ENCODE assay signal across 8 cellular contexts in the genomic region with DNA sequence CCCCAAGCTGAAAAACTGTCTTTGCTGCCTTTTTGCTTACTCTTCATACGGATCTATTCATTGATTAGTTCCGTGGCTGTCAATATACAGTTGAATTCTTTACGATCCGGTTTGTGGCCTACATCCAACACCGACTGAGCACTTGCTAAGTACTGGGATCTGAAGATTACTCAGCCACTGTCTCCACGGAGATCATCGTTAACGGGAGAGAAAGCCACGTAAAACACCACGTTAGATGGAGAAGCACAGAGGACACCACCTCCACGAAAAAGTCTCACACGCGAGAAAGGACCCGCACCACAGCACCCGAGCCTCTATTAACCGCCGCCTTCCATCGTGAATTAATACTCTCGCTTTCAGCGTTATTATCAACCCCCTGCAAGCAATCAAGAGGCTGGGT. TPM values are rescaled to one million over a fixed set of nuclear protein-coding genes. Genes with fewer than 3 reads are reported as not detected.
DNase-seq lines count a peak whose midpoint lies in the region; ATAC-seq and TF ChIP-seq lines count a peak whose summit lies in the region.

No MANE protein-coding gene starts in this region.

- peaks cover 32% of the 10 kb centered on the region for H3K36me3 ChIP-seq in RWPE2 (ENCODE audit: low read depth)

- peak overlapping the region; percentile 99 for H3K27ac Mint-ChIP-seq in activated CD4-positive, alpha-beta T cell treated with anti-CD3 and anti-CD28 coated beads, Interleukin-2, amount 10 ng/mL, durations not matched to agents 24 days and 14 days
- H3K27ac Mint-ChIP-seq in nephron: peak overlapping the region; percentile 97 to 99 (median 98)

- intact Hi-C loops in activated CD4-positive, alpha-beta T cell treated with anti-CD3 and anti-CD28 coated beads, Interleukin-2, amount 10 ng/mL, durations not matched to agents 24 days and 14 days (cut with micrococcal nuclease): loop anchor here (5.0 to 10.0 kb wide), 3 partner anchors 169 to 1322 kb away; a partner anchor contains a TSS

- no peak for DNase-seq in activated CD4-positive, alpha-beta T cell treated with anti-CD3 and anti-CD28 coated beads, Interleukin-2, amount 10 ng/mL, durations not matched to agents 24 days and 14 days
- DNase-seq in activated CD4-positive, alpha-beta T cell treated with anti-CD3 and anti-CD28 coated beads, Interleukin-2, amount 50 U/mL, for 48 hours: no peak
- DNase-seq in RWPE2 (ENCODE audit: low spot score): no peak
- DNase-seq in epithelial cell of prostate (ENCODE audit: low read depth, low spot score): no peak
- no peak for DNase-seq in activated effector memory CD4-positive, alpha-beta T cell treated with Interleukin-2 at 50 U/mL for 16 hours

- ATAC-seq in RWPE2 (ENCODE audit: low read depth) (no peak), HG03159 (IDR thresholded peaks at IDR 0.05; ENCODE audit: unreplicated experiment) (no peak)
- no peak for ATAC-seq in activated CD4-positive, CD25-positive, alpha-beta regulatory T cell treated with anti-CD3 and anti-CD28 coated beads, Interleukin-2, amount 50 U/mL, for 24 hours

- no peaks in the 10 kb centered on the region for H3K9me3 ChIP-seq in RWPE2 (ENCODE audit: severe bottlenecking)

- no peaks in the 10 kb centered on the region for H3K27me3 Mint-ChIP-seq in activated CD4-positive, alpha-beta T cell treated with anti-CD3 and anti-CD28 coated beads, Interleukin-2, amount 10 ng/mL, durations not matched to agents 24 days and 14 days
- H3K27me3 Mint-ChIP-seq in nephron (ENCODE audit: low read depth): no peaks in the 10 kb centered on the region

- peaks cover 18% of the 10 kb centered on the region for H3K36me3 Mint-ChIP-seq in activated CD4-positive, alpha-beta T cell treated with anti-CD3 and anti-CD28 coated beads, Interleukin-2, amount 10 ng/mL, durations not matched to agents 24 days and 14 days (ENCODE audit: low read depth)
- peaks cover 14% of the 10 kb centered on the region for H3K36me3 Mint-ChIP-seq in nephron (ENCODE audit: low read depth)

- peaks cover 9% of the 10 kb centered on the region for H3K4me1 ChIP-seq in RWPE2 (ENCODE audit: insufficient read depth, poor library complexity, severe bottlenecking)

- peaks cover 26% of the 10 kb centered on the region for H3K4me1 Mint-ChIP-seq in activated CD4-positive, alpha-beta T cell treated with anti-CD3 and anti-CD28 coated beads, Interleukin-2, amount 10 ng/mL, durations not matched to agents 24 days and 14 days
- peaks cover 31% of the 10 kb centered on the region for H3K4me1 Mint-ChIP-seq in nephron

- H3K4me3 Mint-ChIP-seq in activated CD4-positive, alpha-beta T cell treated with anti-CD3 and anti-CD28 coated beads, Interleukin-2, amount 10 ng/mL, durations not matched to agents 24 days and 14 days: peak overlapping the region; percentile 97
- peak overlapping the region; percentile 93 to 97 (median 95) for H3K4me3 Mint-ChIP-seq in nephron

- H3K4me3 ChIP-seq in RWPE2 (ENCODE audit: severe bottlenecking): peak overlapping the region; percentile 96

- TF ChIP-seq CTCF in RWPE2 (IDR thresholded peaks at IDR 0.05; ENCODE audit: poor library complexity, severe bottlenecking): no peak
- TF ChIP-seq CTCF in nephron (IDR thresholded peaks at IDR 0.05; ENCODE audit: unreplicated experiment in 3 of 3): no peak

- H3K9me3 Mint-ChIP-seq in activated CD4-positive, alpha-beta T cell treated with anti-CD3 and anti-CD28 coated beads, Interleukin-2, amount 10 ng/mL, durations not matched to agents 24 days and 14 days: no peaks in the 10 kb centered on the region
- no peaks in the 10 kb centered on the region for H3K9me3 Mint-ChIP-seq in nephron

- H3K27ac ChIP-seq in RWPE2 (ENCODE audit: poor library complexity, severe bottlenecking) (peak overlapping the region; percentile 45), epithelial cell of prostate (peak overlapping the region; percentile 75)

- no peaks in the 10 kb centered on the region for H3K27me3 ChIP-seq in RWPE2 (ENCODE audit: insufficient read depth, poor library complexity, severe bottlenecking)

RNA-seq across cellular contexts. Expression of a gene that starts 0.7 kb away (rescaled TPM):
- 35.2 and 36.2 TPM in 2 replicates for total RNA-seq in activated CD4-positive, alpha-beta T cell treated with anti-CD3 and anti-CD28 coated beads, Interleukin-2, amount 10 ng/mL, durations not matched to agents 24 days and 14 days

RNA-seq across cellular contexts. Expression of a gene that starts 1.0 kb away (rescaled TPM):
- 14.2 and 15.9 TPM in 2 replicates for total RNA-seq in activated CD4-positive, alpha-beta T cell treated with anti-CD3 and anti-CD28 coated beads, Interleukin-2, amount 10 ng/mL, durations not matched to agents 24 days and 14 days
